Comparison of ENCODE assay signal across 29 cellular contexts in genomic region chr2:45715601-45716379, GRCh38.
"Had no signal": no experiment of that assay in that cellular context is flagged by ENCODE, and none has a peak within 500 bp of the region (broad histone marks: within the 10 kb centered on the region; RNA-seq: fewer than 3 reads in every experiment).

No MANE protein-coding gene starts in this region.

- H3K27ac ChIP-seq: SJCRH30, SK-N-MC had no signal

- H3K36me3 Mint-ChIP-seq: activated CD4-positive, alpha-beta memory T cell treated with anti-CD3 and anti-CD28 coated beads for 36 hours; activated CD8-positive, alpha-beta memory T cell treated with anti-CD3 and anti-CD28 coated beads, Interleukin-2, amount 10 ng/mL, durations not matched to agents 7 days and 5 days; activated naive CD4-positive, alpha-beta T cell treated with anti-CD3 and anti-CD28 coated beads, Interleukin-2, amount 10 ng/mL, durations not matched to agents 7 days and 5 days; brain had no signal

- H3K4me3 ChIP-seq: SJCRH30, SK-N-MC had no signal

- H3K4me3 Mint-ChIP-seq: activated CD4-positive, alpha-beta memory T cell treated with anti-CD3 and anti-CD28 coated beads for 36 hours; activated CD4-positive, alpha-beta T cell treated with anti-CD3 and anti-CD28 coated beads for 36 hours; activated CD8-positive, alpha-beta memory T cell treated with anti-CD3 and anti-CD28 coated beads, Interleukin-2, amount 10 ng/mL, durations not matched to agents 7 days and 5 days; activated naive CD4-positive, alpha-beta T cell treated with anti-CD3 and anti-CD28 coated beads, Interleukin-2, amount 10 ng/mL, durations not matched to agents 7 days and 5 days; activated naive CD8-positive, alpha-beta T cell; activated naive CD8-positive, alpha-beta T cell treated with anti-CD3 and anti-CD28 coated beads, Interleukin-2, amount 50 U/mL, for 24 hours; brain had no signal

- FAIRE-seq: bronchial epithelial cell had no signal

- DNase-seq: activated CD4-positive, alpha-beta memory T cell treated with anti-CD3 and anti-CD28 coated beads for 36 hours; activated CD4-positive, alpha-beta T cell treated with anti-CD3 and anti-CD28 coated beads for 36 hours; activated CD4-positive, alpha-beta T cell treated with anti-CD3 and anti-CD28 coated beads, Interleukin-2, amount 50 U/mL, for 1 hour; activated CD8-positive, alpha-beta memory T cell treated with anti-CD3 and anti-CD28 coated beads for 24 hours; activated CD8-positive, alpha-beta memory T cell treated with anti-CD3 and anti-CD28 coated beads, Interleukin-2, amount 10 ng/mL, durations not matched to agents 7 days and 5 days; activated CD8-positive, alpha-beta memory T cell treated with anti-CD3 and anti-CD28 coated beads, Interleukin-2, amount 50 U/mL, for 48 hours; activated effector memory CD4-positive, alpha-beta T cell treated with Interleukin-2 at 50 U/mL for 16 hours; activated naive CD4-positive, alpha-beta T cell treated with anti-CD3 and anti-CD28 coated beads, Interleukin-2, amount 10 ng/mL, durations not matched to agents 7 days and 5 days; activated naive CD8-positive, alpha-beta T cell treated with anti-CD3 and anti-CD28 coated beads, Interleukin-2, amount 50 U/mL, for 24 hours; activated T-cell treated with anti-CD3 and anti-CD28 coated beads, Interleukin-2, amount 50 U/mL, for 48 hours; caudate nucleus; KG1; MM.1S; MV-4-11; NCI-H1092 treated with DMSO at 0.1 percent for 48 hours; NCI-H1417 treated with DMSO at 0.1 percent for 48 hours; NCI-H187 treated with DMSO at 0.1 percent for 48 hours; NCI-H2081; NCI-H345; NCI-H524 treated with DMSO at 0.1 percent for 48 hours; SHP77; SJCRH30; T1000 had no signal

- H3K4me1 ChIP-seq: SJCRH30 had no signal

- H3K9me3 Mint-ChIP-seq: activated CD4-positive, alpha-beta memory T cell treated with anti-CD3 and anti-CD28 coated beads for 36 hours; activated naive CD4-positive, alpha-beta T cell treated with anti-CD3 and anti-CD28 coated beads, Interleukin-2, amount 10 ng/mL, durations not matched to agents 7 days and 5 days; activated naive CD8-positive, alpha-beta T cell treated with anti-CD3 and anti-CD28 coated beads, Interleukin-2, amount 50 U/mL, for 24 hours had no signal

- ATAC-seq: activated CD4-positive, alpha-beta T cell treated with anti-CD3 and anti-CD28 coated beads for 36 hours; activated CD4-positive, CD25-positive, alpha-beta regulatory T cell treated with anti-CD3 and anti-CD28 coated beads, Interleukin-2, amount 50 U/mL, for 24 hours; activated CD8-positive, alpha-beta memory T cell treated with anti-CD3 and anti-CD28 coated beads, Interleukin-2, amount 10 ng/mL, durations not matched to agents 7 days and 5 days; activated naive CD8-positive, alpha-beta T cell treated with anti-CD3 and anti-CD28 coated beads, Interleukin-2, amount 50 U/mL, for 24 hours; Panc1 had no signal

- H3K36me3 ChIP-seq: SJCRH30 had no signal

- H3K27me3 ChIP-seq: SJCRH30 had no signal

- H3K27me3 Mint-ChIP-seq: activated CD4-positive, alpha-beta memory T cell treated with anti-CD3 and anti-CD28 coated beads for 36 hours; activated CD4-positive, alpha-beta T cell treated with anti-CD3 and anti-CD28 coated beads for 36 hours; activated CD8-positive, alpha-beta memory T cell treated with anti-CD3 and anti-CD28 coated beads, Interleukin-2, amount 10 ng/mL, durations not matched to agents 7 days and 5 days; activated naive CD8-positive, alpha-beta T cell; activated naive CD8-positive, alpha-beta T cell treated with anti-CD3 and anti-CD28 coated beads, Interleukin-2, amount 50 U/mL, for 24 hours; brain had no signal

- H3K9me3 ChIP-seq: SJCRH30 had no signal

- H3K4me1 Mint-ChIP-seq: activated CD4-positive, alpha-beta T cell treated with anti-CD3 and anti-CD28 coated beads for 36 hours; activated CD8-positive, alpha-beta memory T cell treated with anti-CD3 and anti-CD28 coated beads, Interleukin-2, amount 10 ng/mL, durations not matched to agents 7 days and 5 days; activated naive CD4-positive, alpha-beta T cell treated with anti-CD3 and anti-CD28 coated beads, Interleukin-2, amount 10 ng/mL, durations not matched to agents 7 days and 5 days had no signal

- H3K27ac Mint-ChIP-seq: activated CD4-positive, alpha-beta memory T cell treated with anti-CD3 and anti-CD28 coated beads for 36 hours; activated CD4-positive, alpha-beta T cell treated with anti-CD3 and anti-CD28 coated beads for 36 hours; activated CD8-positive, alpha-beta memory T cell treated with anti-CD3 and anti-CD28 coated beads, Interleukin-2, amount 10 ng/mL, durations not matched to agents 7 days and 5 days; activated naive CD4-positive, alpha-beta T cell treated with anti-CD3 and anti-CD28 coated beads, Interleukin-2, amount 10 ng/mL, durations not matched to agents 7 days and 5 days; activated naive CD8-positive, alpha-beta T cell; activated naive CD8-positive, alpha-beta T cell treated with anti-CD3 and anti-CD28 coated beads, Interleukin-2, amount 50 U/mL, for 24 hours; brain had no signal
